ENCODE assay signal across 8 cellular contexts in the genomic region with DNA sequence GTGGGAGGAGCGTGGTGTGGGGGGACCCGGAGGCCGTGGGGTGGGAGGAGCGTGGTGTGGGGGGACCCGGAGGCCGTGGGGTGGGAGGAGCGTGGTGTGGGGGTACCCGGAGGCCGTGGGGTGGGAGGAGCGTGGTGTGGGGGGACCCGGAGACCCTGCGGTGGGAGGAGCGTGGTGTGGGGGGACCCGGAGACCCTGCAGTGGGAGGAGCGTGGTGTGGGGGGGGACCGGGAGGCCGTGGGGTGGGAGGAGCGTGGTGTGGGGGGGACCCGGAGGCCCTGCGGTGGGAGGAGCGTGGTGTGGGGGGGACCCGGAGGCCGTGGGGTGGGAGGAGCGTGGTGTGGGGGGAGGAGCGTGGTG.
A peak's percentile ranks its signal among the peaks of the same experiment; 100 is the strongest.
DNase-seq lines count a peak whose midpoint lies in the region; ATAC-seq lines count a peak whose summit lies in the region.
"Not testable (repeated sequence)": the region's sequence is repeated elsewhere in the genome, so short reads cannot be mapped to it uniquely, and the experiment has no call there.

No MANE protein-coding gene starts in this region.

- H3K4me1 Mint-ChIP-seq in activated CD4-positive, alpha-beta T cell treated with anti-CD3 and anti-CD28 coated beads for 36 hours: peaks cover 30% of the 10 kb centered on the region
- H3K4me1 Mint-ChIP-seq in activated naive CD4-positive, alpha-beta T cell treated with anti-CD3 and anti-CD28 coated beads, Interleukin-2, amount 10 ng/mL, durations not matched to agents 7 days and 5 days: peaks cover 48% of the 10 kb centered on the region
- peaks cover 33 to 49% of the 10 kb centered on the region in 2 donors for H3K4me1 Mint-ChIP-seq in effector memory CD8-positive, alpha-beta T cell (ENCODE audit: low read depth in 2 of 2)
- peaks cover 42 to 43% of the 10 kb centered on the region in 2 donors for H3K4me1 Mint-ChIP-seq in natural killer cell treated with Interleukin-12 subunit alpha and Interleukin-12 subunit beta and Interleukin-15 and Interleukin-18, amount 100 ng/mL, for 72 hours (ENCODE audit: low read depth in 2 of 2)

- H3K9me3 ChIP-seq in right cardiac atrium (ENCODE audit: control insufficient read depth, low read length): not testable (repeated sequence)

- H3K4me3 ChIP-seq in right cardiac atrium (ENCODE audit: low read length): not testable (repeated sequence)

- not testable (repeated sequence) for H3K27ac ChIP-seq in right cardiac atrium (ENCODE audit: low read length)

- intact Hi-C loops in activated CD4-positive, alpha-beta T cell treated with anti-CD3 and anti-CD28 coated beads for 36 hours (cut with DNase I, micrococcal nuclease): loop anchor here in 1 of 2 experiments (5.0 kb wide), 1 partner anchor 205 kb away; a partner anchor contains a TSS
- intact Hi-C loops in right cardiac atrium (cut with DNase I): not testable (repeated sequence)

- POLR2A ChIA-PET in activated CD4-positive, alpha-beta T cell treated with anti-CD3 and anti-CD28 coated beads for 36 hours (lab: Charles Lee): not testable (repeated sequence)

- DNase-seq in Daoy (ENCODE audit: low read depth) (peak; percentile 22), right cardiac atrium (peak in 2 of 3 donors; percentile 37 to 63), ureter (ENCODE audit: low spot score) (peak; percentile 69)
- DNase-seq in activated CD4-positive, alpha-beta T cell treated with anti-CD3 and anti-CD28 coated beads for 36 hours: peak; percentile 23
- DNase-seq in activated naive CD4-positive, alpha-beta T cell treated with anti-CD3 and anti-CD28 coated beads, Interleukin-2, amount 10 ng/mL, durations not matched to agents 7 days and 5 days: peak; percentile 36
- DNase-seq in effector memory CD8-positive, alpha-beta T cell: not testable (repeated sequence)
- DNase-seq in natural killer cell treated with Interleukin-12 subunit alpha and Interleukin-12 subunit beta and Interleukin-15 and Interleukin-18, amount 100 ng/mL, for 72 hours (ENCODE audit: low spot score): peak; percentile 56
- peak; percentile 3 for DNase-seq in stimulated activated CD4-positive, alpha-beta T cell treated with anti-CD3 and anti-CD28 coated beads, Interleukin-4, amount 100 ng/mL, for 24 hours

- not testable (repeated sequence) for ATAC-seq in activated CD4-positive, alpha-beta T cell treated with anti-CD3 and anti-CD28 coated beads for 36 hours; effector memory CD8-positive, alpha-beta T cell (replicated peaks); right cardiac atrium; natural killer cell treated with Interleukin-12 subunit alpha and Interleukin-12 subunit beta and Interleukin-15 and Interleukin-18, amount 100 ng/mL, for 72 hours

- not testable (repeated sequence) for H3K27ac Mint-ChIP-seq in activated CD4-positive, alpha-beta T cell treated with anti-CD3 and anti-CD28 coated beads for 36 hours; activated naive CD4-positive, alpha-beta T cell treated with anti-CD3 and anti-CD28 coated beads, Interleukin-2, amount 10 ng/mL, durations not matched to agents 7 days and 5 days
- H3K27ac Mint-ChIP-seq in effector memory CD8-positive, alpha-beta T cell: peak overlapping the region; percentile 78 to 82
- H3K27ac Mint-ChIP-seq in natural killer cell treated with Interleukin-12 subunit alpha and Interleukin-12 subunit beta and Interleukin-15 and Interleukin-18, amount 100 ng/mL, for 72 hours: peak overlapping the region; percentile 88

- CTCF ChIA-PET in activated CD4-positive, alpha-beta T cell treated with anti-CD3 and anti-CD28 coated beads for 36 hours (lab: Charles Lee): interaction anchor here (0.9 kb wide), 1 partner anchor 256 kb away, joined by 3 read pairs; no protein-coding TSS in a partner anchor
- CTCF ChIA-PET in activated naive CD4-positive, alpha-beta T cell treated with anti-CD3 and anti-CD28 coated beads, Interleukin-2, amount 10 ng/mL, durations not matched to agents 7 days and 5 days (lab: Charles Lee): not testable (repeated sequence)

- not testable (repeated sequence) for H3K27me3 ChIP-seq in right cardiac atrium (ENCODE audit: control insufficient read depth, insufficient read depth)

- not testable (repeated sequence) for H3K27me3 Mint-ChIP-seq in activated CD4-positive, alpha-beta T cell treated with anti-CD3 and anti-CD28 coated beads for 36 hours; activated naive CD4-positive, alpha-beta T cell treated with anti-CD3 and anti-CD28 coated beads, Interleukin-2, amount 10 ng/mL, durations not matched to agents 7 days and 5 days; effector memory CD8-positive, alpha-beta T cell; natural killer cell treated with Interleukin-12 subunit alpha and Interleukin-12 subunit beta and Interleukin-15 and Interleukin-18, amount 100 ng/mL, for 72 hours

- not testable (repeated sequence) for H3K4me3 Mint-ChIP-seq in activated CD4-positive, alpha-beta T cell treated with anti-CD3 and anti-CD28 coated beads for 36 hours; activated naive CD4-positive, alpha-beta T cell treated with anti-CD3 and anti-CD28 coated beads, Interleukin-2, amount 10 ng/mL, durations not matched to agents 7 days and 5 days
- H3K4me3 Mint-ChIP-seq in effector memory CD8-positive, alpha-beta T cell: peak overlapping the region in 1 of 2 donors; percentile 75
- peak overlapping the region; percentile 60 for H3K4me3 Mint-ChIP-seq in natural killer cell treated with Interleukin-12 subunit alpha and Interleukin-12 subunit beta and Interleukin-15 and Interleukin-18, amount 100 ng/mL, for 72 hours

- H3K4me1 ChIP-seq in right cardiac atrium (ENCODE audit: control insufficient read depth, insufficient read depth, low read length): not testable (repeated sequence)

- H3K9me3 Mint-ChIP-seq in activated CD4-positive, alpha-beta T cell treated with anti-CD3 and anti-CD28 coated beads for 36 hours (ENCODE audit: low read depth); activated naive CD4-positive, alpha-beta T cell treated with anti-CD3 and anti-CD28 coated beads, Interleukin-2, amount 10 ng/mL, durations not matched to agents 7 days and 5 days; effector memory CD8-positive, alpha-beta T cell; natural killer cell treated with Interleukin-12 subunit alpha and Interleukin-12 subunit beta and Interleukin-15 and Interleukin-18, amount 100 ng/mL, for 72 hours: not testable (repeated sequence)

- 95% methylated on average over 21 of the region's 25 CpGs for WGBS in right cardiac atrium

- not testable (repeated sequence) for H3K36me3 Mint-ChIP-seq in activated CD4-positive, alpha-beta T cell treated with anti-CD3 and anti-CD28 coated beads for 36 hours (ENCODE audit: low read depth); activated naive CD4-positive, alpha-beta T cell treated with anti-CD3 and anti-CD28 coated beads, Interleukin-2, amount 10 ng/mL, durations not matched to agents 7 days and 5 days; natural killer cell treated with Interleukin-12 subunit alpha and Interleukin-12 subunit beta and Interleukin-15 and Interleukin-18, amount 100 ng/mL, for 72 hours
- peaks cover 24% of the 10 kb centered on the region for H3K36me3 Mint-ChIP-seq in effector memory CD8-positive, alpha-beta T cell (ENCODE audit: insufficient read depth)
